In the genomic region with DNA sequence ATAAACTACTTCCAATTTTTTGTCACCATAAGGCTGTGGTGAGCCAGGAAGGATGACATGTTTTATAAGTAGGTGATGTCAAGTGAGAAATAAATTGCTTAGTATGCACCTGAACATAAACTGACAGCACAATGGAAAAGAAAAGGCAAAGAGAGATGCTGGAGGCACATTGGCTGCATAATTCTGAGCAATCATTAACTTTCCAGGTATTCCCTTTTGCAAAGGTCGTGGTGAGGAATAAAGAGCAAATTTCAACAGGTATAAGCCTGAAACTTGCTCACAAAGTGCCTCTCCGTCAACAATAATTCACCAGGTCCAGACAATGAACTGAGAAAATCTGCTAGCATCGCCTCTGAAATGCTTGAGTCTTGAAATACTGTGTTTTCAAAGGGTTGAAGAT, we compare ENCODE assay signal across 22 cellular contexts. TPM values are rescaled to one million over a fixed set of nuclear protein-coding genes. Genes with fewer than 3 reads are reported as not detected.
DNase-seq lines count a peak whose midpoint lies in the region; ATAC-seq and TF ChIP-seq lines count a peak whose summit lies in the region.
"Had no signal": no experiment of that assay in that cellular context is flagged by ENCODE, and none has a peak within 500 bp of the region (broad histone marks: within the 10 kb centered on the region; RNA-seq: fewer than 3 reads in every experiment).

No MANE protein-coding gene starts in this region.

- DNase-seq in left ventricle myocardium inferior (no peak), Right ventricle myocardium superior (no peak), epithelial cell of prostate (ENCODE audit: low read depth, low spot score) (no peak), lower lobe of right lung (no peak), vagina (ENCODE audit: extremely low spot score in 2 of 2) (no peak), H7 (no peak), putamen (ENCODE audit: low spot score) (no peak)
- DNase-seq: activated B cell treated with CpG ODN at 0.5 μM for 24 hours; activated CD8-positive, alpha-beta T cell treated with anti-CD3 and anti-CD28 coated beads for 36 hours; activated naive CD4-positive, alpha-beta T cell treated with Interleukin-2 at 50 U/mL for 16 hours; DMS 273 treated with DMSO at 0.1 percent for 48 hours; effector memory CD8-positive, alpha-beta T cell; mammary epithelial cell; MM.1S; NCI-H1694; nucleus accumbens; right cardiac atrium; stimulated activated CD4-positive, alpha-beta T cell treated with anti-CD3 and anti-CD28 coated beads, Interleukin-15, amount 100 ng/mL, for 24 hours; substantia nigra had no signal

- H3K27ac ChIP-seq in left ventricle myocardium inferior (replicated peaks) (peak overlapping the region; percentile 89), epithelial cell of prostate (peak overlapping the region; percentile 77), lower lobe of right lung (peak overlapping the region; percentile 81), vagina (peak overlapping the region; percentile 80)
- H3K27ac ChIP-seq: HL-60 had no signal

- H3K9me3 ChIP-seq in left ventricle myocardium inferior (replicated peaks), result no peaks in the 10 kb centered on the region
- no peaks in the 10 kb centered on the region for H3K9me3 ChIP-seq in lower lobe of right lung
- no peaks in the 10 kb centered on the region for H3K9me3 ChIP-seq in vagina

- no peak overlapping the region for H3K4me3 ChIP-seq in left ventricle myocardium inferior
- H3K4me3 ChIP-seq in lower lobe of right lung, result no peak overlapping the region
- H3K4me3 ChIP-seq in vagina, result no peak overlapping the region
- H3K4me3 ChIP-seq in H7 (ENCODE audit: insufficient read depth, low read depth, low read length), result no peak overlapping the region

- H3K4me1 ChIP-seq in left ventricle myocardium inferior (peaks cover 97% of the 10 kb centered on the region), lower lobe of right lung (peaks cover 42% of the 10 kb centered on the region), vagina (peaks cover 64% of the 10 kb centered on the region)

- no peaks in the 10 kb centered on the region for H3K27me3 ChIP-seq in left ventricle myocardium inferior (ENCODE audit: low read depth)
- H3K27me3 ChIP-seq in lower lobe of right lung (ENCODE audit: low read depth), result no peaks in the 10 kb centered on the region
- no peaks in the 10 kb centered on the region for H3K27me3 ChIP-seq in vagina
- no peaks in the 10 kb centered on the region for H3K27me3 ChIP-seq in H7 (ENCODE audit: control insufficient read depth, insufficient read depth, low read length)

- H3K36me3 ChIP-seq in left ventricle myocardium inferior, result peaks cover 14% of the 10 kb centered on the region
- peaks cover 8% of the 10 kb centered on the region for H3K36me3 ChIP-seq in lower lobe of right lung
- H3K36me3 ChIP-seq in vagina, result peaks cover 0 to 14% of the 10 kb centered on the region in 2 donors
- peaks cover 25% of the 10 kb centered on the region for H3K36me3 ChIP-seq in H7 (replicated peaks; ENCODE audit: control insufficient read depth, insufficient read depth, low read length)

- no peak for TF ChIP-seq POLR2A in vagina (IDR thresholded peaks at IDR 0.05)

- TF ChIP-seq CTCF in left ventricle myocardium inferior (IDR thresholded peaks at IDR 0.05; ENCODE audit: borderline replicate concordance) (no peak), lower lobe of right lung (IDR thresholded peaks at IDR 0.05) (no peak), vagina (IDR thresholded peaks at IDR 0.05) (no peak)

- ATAC-seq in Right ventricle myocardium superior (ENCODE audit: poor library complexity) (no peak), lower lobe of right lung (no peak), GM18870 (IDR thresholded peaks at IDR 0.05; ENCODE audit: unreplicated experiment) (no peak)
- ATAC-seq: activated CD8-positive, alpha-beta T cell treated with anti-CD3 and anti-CD28 coated beads for 36 hours; effector memory CD8-positive, alpha-beta T cell; right cardiac atrium had no signal

- intact Hi-C loops in left ventricle myocardium inferior (cut with micrococcal nuclease) (no loop called here), Right ventricle myocardium superior (cut with DNase I) (no loop called here), lower lobe of right lung (cut with DNase I) (no loop called here), vagina (cut with DNase I) (no loop called here)

RNA-seq across cellular contexts. Expression of a gene that starts 48.2 kb away (rescaled TPM):
- total RNA-seq in left ventricle myocardium inferior (122 TPM), Right ventricle myocardium superior (112 TPM), lower lobe of right lung (93.1 TPM), vagina (156 TPM)
- total RNA-seq in H7 (2014; rRNA removed; shearing (Covaris generic)), result 377 and 459 TPM in 2 replicates
- total RNA-seq: activated B cell treated with CpG ODN at 0.5 μM for 24 hours; T-helper 2 cell treated with Interferon-gamma antibody and Interleukin-4, amounts not matched to agents 100 ng/mL and 5 ng/mL, for 36 hours had no signal
